Comparison of ENCODE assay signal across 11 cellular contexts in genomic region chr2:108623616-108624015, GRCh38.
DNase-seq lines count a peak whose midpoint lies in the region; ATAC-seq, FAIRE-seq and TF ChIP-seq lines count a peak whose summit lies in the region.
"Had no signal": no experiment of that assay in that cellular context is flagged by ENCODE, and none has a peak within 500 bp of the region (broad histone marks: within the 10 kb centered on the region; RNA-seq: fewer than 3 reads in every experiment).

No MANE protein-coding gene starts in this region.

- no peak for ATAC-seq in natural killer cell
- no peak for ATAC-seq in natural killer cell treated with Interleukin-12 subunit alpha and Interleukin-12 subunit beta and Interleukin-15 and Interleukin-18, amount 100 ng/mL, for 72 hours
- no peak for ATAC-seq in activated T-helper 17 cell treated with anti-CD3 and anti-CD28 coated beads, Interleukin-2, amount 50 U/mL, for 72 hours (replicated peaks)
- ATAC-seq in gastroesophageal sphincter: peak; percentile 39
- ATAC-seq in GM21619 (IDR thresholded peaks at IDR 0.05; ENCODE audit: unreplicated experiment): no peak
- ATAC-seq in HG03439 (IDR thresholded peaks at IDR 0.05; ENCODE audit: unreplicated experiment): no peak
- ATAC-seq: psoas muscle had no signal

- TF ChIP-seq POLR2A in gastroesophageal sphincter (IDR thresholded peaks at IDR 0.05): no peak

- no peak overlapping the region for H3K4me3 Mint-ChIP-seq in natural killer cell
- no peak overlapping the region for H3K4me3 Mint-ChIP-seq in natural killer cell treated with Interleukin-12 subunit alpha and Interleukin-12 subunit beta and Interleukin-15 and Interleukin-18, amount 100 ng/mL, for 72 hours
- peak overlapping the region; percentile 84 for H3K4me3 Mint-ChIP-seq in activated T-helper 17 cell treated with anti-CD3 and anti-CD28 coated beads, Interleukin-2, amount 50 U/mL, for 72 hours

- peak overlapping the region; percentile 2 to 52 (median 43) for H3K27ac ChIP-seq in gastroesophageal sphincter
- H3K27ac ChIP-seq in small intestine (ENCODE audit: low read depth in 1 of 2, low read length in 1 of 2): peak overlapping the region in 1 of 2 donors; percentile 41
- H3K27ac ChIP-seq: psoas muscle had no signal

- peaks cover 41 to 46% of the 10 kb centered on the region in 2 donors for H3K4me1 Mint-ChIP-seq in natural killer cell
- peaks cover 33 to 34% of the 10 kb centered on the region in 2 donors for H3K4me1 Mint-ChIP-seq in natural killer cell treated with Interleukin-12 subunit alpha and Interleukin-12 subunit beta and Interleukin-15 and Interleukin-18, amount 100 ng/mL, for 72 hours (ENCODE audit: low read depth in 2 of 2)
- H3K4me1 Mint-ChIP-seq in activated T-helper 17 cell treated with anti-CD3 and anti-CD28 coated beads, Interleukin-2, amount 50 U/mL, for 72 hours: peaks cover 25% of the 10 kb centered on the region

- H3K4me1 ChIP-seq in gastroesophageal sphincter (peaks cover 14 to 70% (median 24%) of the 10 kb centered on the region in 3 donors), small intestine (ENCODE audit: control insufficient read depth in 2 of 2, insufficient read depth in 1 of 2, low read depth in 1 of 2, low read length in 1 of 2) (peaks cover 0 to 6% of the 10 kb centered on the region in 2 donors)

- H3K27me3 Mint-ChIP-seq in natural killer cell (ENCODE audit: low read depth in 2 of 2): no peaks in the 10 kb centered on the region
- no peaks in the 10 kb centered on the region for H3K27me3 Mint-ChIP-seq in natural killer cell treated with Interleukin-12 subunit alpha and Interleukin-12 subunit beta and Interleukin-15 and Interleukin-18, amount 100 ng/mL, for 72 hours
- H3K27me3 Mint-ChIP-seq in activated T-helper 17 cell treated with anti-CD3 and anti-CD28 coated beads, Interleukin-2, amount 50 U/mL, for 72 hours: no peaks in the 10 kb centered on the region
- H3K27me3 Mint-ChIP-seq: activated naive CD8-positive, alpha-beta T cell had no signal

- no peaks in the 10 kb centered on the region for H3K36me3 Mint-ChIP-seq in natural killer cell
- no peaks in the 10 kb centered on the region for H3K36me3 Mint-ChIP-seq in natural killer cell treated with Interleukin-12 subunit alpha and Interleukin-12 subunit beta and Interleukin-15 and Interleukin-18, amount 100 ng/mL, for 72 hours
- H3K36me3 Mint-ChIP-seq in activated T-helper 17 cell treated with anti-CD3 and anti-CD28 coated beads, Interleukin-2, amount 50 U/mL, for 72 hours (ENCODE audit: low read depth): peaks cover 62% of the 10 kb centered on the region
- H3K36me3 Mint-ChIP-seq: activated naive CD8-positive, alpha-beta T cell had no signal

- FAIRE-seq in small intestine (lab: Jason Lieb, UNC): no peak

- no peak for TF ChIP-seq CTCF in natural killer cell (IDR thresholded peaks at IDR 0.05)
- TF ChIP-seq CTCF in gastroesophageal sphincter (IDR thresholded peaks at IDR 0.05): no peak

- H3K4me3 ChIP-seq in gastroesophageal sphincter (no peak overlapping the region), small intestine (ENCODE audit: low read depth in 1 of 2, low read length in 2 of 2) (no peak overlapping the region)
- H3K4me3 ChIP-seq: psoas muscle had no signal

- H3K27me3 ChIP-seq in gastroesophageal sphincter (no peaks in the 10 kb centered on the region), small intestine (ENCODE audit: control insufficient read depth in 2 of 2, insufficient read depth in 2 of 2, low read length in 2 of 2) (no peaks in the 10 kb centered on the region)

- H3K36me3 ChIP-seq in gastroesophageal sphincter (no peaks in the 10 kb centered on the region), small intestine (ENCODE audit: control insufficient read depth in 2 of 2, insufficient read depth in 2 of 2, low read length in 2 of 2) (no peaks in the 10 kb centered on the region)

- no peaks in the 10 kb centered on the region for H3K9me3 Mint-ChIP-seq in natural killer cell
- H3K9me3 Mint-ChIP-seq in natural killer cell treated with Interleukin-12 subunit alpha and Interleukin-12 subunit beta and Interleukin-15 and Interleukin-18, amount 100 ng/mL, for 72 hours: no peaks in the 10 kb centered on the region
- no peaks in the 10 kb centered on the region for H3K9me3 Mint-ChIP-seq in activated T-helper 17 cell treated with anti-CD3 and anti-CD28 coated beads, Interleukin-2, amount 50 U/mL, for 72 hours

- intact Hi-C loops in natural killer cell (cut with micrococcal nuclease): loop anchor here (10.0 kb wide), 1 partner anchor 89 kb away; the partner anchor contains the start of gene LIMS1

- TF ChIP-seq EP300 in gastroesophageal sphincter (IDR thresholded peaks at IDR 0.05): no peak

- 11 to 33% methylated on average over 5 to 6 of the region's 6 CpGs for WGBS in gastroesophageal sphincter (ENCODE audit: low coverage in 1 of 2), 2 donors
- 40 to 59% (median 42%) methylated on average over 6 of the region's 6 CpGs for WGBS in small intestine, 3 donors

- no peak for DNase-seq in natural killer cell
- no peak for DNase-seq in natural killer cell treated with Interleukin-12 subunit alpha and Interleukin-12 subunit beta and Interleukin-15 and Interleukin-18, amount 100 ng/mL, for 72 hours (ENCODE audit: low spot score)
- DNase-seq in small intestine: no peak
- no peak for DNase-seq in NCI-H524 treated with DMSO at 0.1 percent for 48 hours (lab: John Stamatoyannopoulos, UW)
- DNase-seq: NCI-H2227 treated with DMSO at 0.1 percent for 48 hours, psoas muscle had no signal

- H3K27ac Mint-ChIP-seq in natural killer cell: peak overlapping the region; percentile 16 to 39
- H3K27ac Mint-ChIP-seq in natural killer cell treated with Interleukin-12 subunit alpha and Interleukin-12 subunit beta and Interleukin-15 and Interleukin-18, amount 100 ng/mL, for 72 hours: no peak overlapping the region
- H3K27ac Mint-ChIP-seq in activated T-helper 17 cell treated with anti-CD3 and anti-CD28 coated beads, Interleukin-2, amount 50 U/mL, for 72 hours: peak overlapping the region; percentile 83
- H3K27ac Mint-ChIP-seq: activated naive CD8-positive, alpha-beta T cell had no signal

- H3K9me3 ChIP-seq in gastroesophageal sphincter: no peaks in the 10 kb centered on the region
- H3K9me3 ChIP-seq in small intestine (ENCODE audit: control insufficient read depth, low read depth): no peaks in the 10 kb centered on the region
- H3K9me3 ChIP-seq: psoas muscle had no signal

Comparison
In these comparisons a context has a peak if more than half of its experiments do, and no peak if none do; other contexts are left out.
1. H3K27ac Mint-ChIP-seq: peak in natural killer cell (2 of 2) and activated T-helper 17 cell treated with anti-CD3 and anti-CD28 coated beads, Interleukin-2, amount 50 U/mL, for 72 hours (single experiment); none in natural killer cell treated with Interleukin-12 subunit alpha and Interleukin-12 subunit beta and Interleukin-15 and Interleukin-18, amount 100 ng/mL, for 72 hours (0 of 2).